In the genomic region with DNA sequence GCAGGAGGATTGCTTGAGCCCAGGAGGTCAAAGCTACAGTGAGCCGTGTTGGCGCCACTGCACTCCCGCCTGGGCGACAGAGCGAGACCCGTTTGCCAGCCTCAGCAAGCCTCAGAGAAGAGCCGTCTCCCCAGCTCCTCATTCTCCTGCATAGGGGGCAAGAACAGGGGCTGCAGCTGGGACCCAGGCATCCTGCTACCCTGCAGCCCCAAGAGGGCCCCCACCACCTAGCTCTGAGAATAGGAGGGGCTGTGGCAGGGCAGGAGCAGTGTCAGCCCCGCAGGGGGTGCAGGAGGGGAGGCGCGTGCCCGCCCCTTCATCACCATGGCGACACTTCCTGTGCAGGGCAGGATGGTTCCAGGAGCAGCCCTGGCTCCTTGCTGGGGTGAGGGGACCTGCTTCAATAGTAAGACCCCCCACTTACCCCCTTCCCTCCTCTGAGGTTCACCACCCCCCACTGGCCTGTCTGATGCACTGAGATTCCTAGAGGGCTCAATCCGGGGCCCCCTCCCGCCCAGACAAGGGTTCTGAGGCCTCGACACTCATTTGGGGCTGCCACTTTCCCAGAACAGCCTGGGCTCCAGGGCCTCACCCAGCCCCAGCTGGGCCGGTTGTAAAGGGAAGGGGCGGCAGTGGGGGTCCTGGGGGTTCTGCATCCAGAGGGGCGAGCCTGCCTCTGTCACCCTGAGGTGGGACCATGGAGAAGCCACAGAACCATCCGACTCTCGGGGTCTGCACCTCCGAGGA, we compare ENCODE assay signal across 2 cellular contexts.
A peak's percentile ranks its signal among the peaks of the same experiment; 100 is the strongest.
TF ChIP-seq lines count a peak whose summit lies in the region.

No MANE protein-coding gene starts in this region.

TF ChIP-seq in IMR-90, 13 proteins besides CTCF, POLR2A, EP300 and RAD21:
- no peak for TF ChIP-seq BHLHE40 (IDR thresholded peaks at IDR 0.05; ENCODE audit: low read depth, low read length)
- no peak for TF ChIP-seq SMC3 (IDR thresholded peaks at IDR 0.05; ENCODE audit: low read depth, low read length)
- no peak for TF ChIP-seq MXI1 (IDR thresholded peaks at IDR 0.05; ENCODE audit: borderline replicate concordance, low read depth, low read length)
- no peak for TF ChIP-seq RCOR1 (IDR thresholded peaks at IDR 0.05; ENCODE audit: insufficient replicate concordance, low read length)
- TF ChIP-seq, protein P1, sequence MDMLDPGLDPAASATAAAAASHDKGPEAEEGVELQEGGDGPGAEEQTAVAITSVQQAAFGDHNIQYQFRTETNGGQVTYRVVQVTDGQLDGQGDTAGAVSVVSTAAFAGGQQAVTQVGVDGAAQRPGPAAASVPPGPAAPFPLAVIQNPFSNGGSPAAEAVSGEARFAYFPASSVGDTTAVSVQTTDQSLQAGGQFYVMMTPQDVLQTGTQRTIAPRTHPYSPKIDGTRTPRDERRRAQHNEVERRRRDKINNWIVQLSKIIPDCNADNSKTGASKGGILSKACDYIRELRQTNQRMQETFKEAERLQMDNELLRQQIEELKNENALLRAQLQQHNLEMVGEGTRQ (IDR thresholded peaks at IDR 0.05; ENCODE audit: low read depth, low read length) = no peak
- no peak for TF ChIP-seq CEBPB (IDR thresholded peaks at IDR 0.05; ENCODE audit: low read depth, low read length)
- no peak for TF ChIP-seq FOS (IDR thresholded peaks at IDR 0.05; ENCODE audit: low read depth, low read length)
- TF ChIP-seq, protein P2, sequence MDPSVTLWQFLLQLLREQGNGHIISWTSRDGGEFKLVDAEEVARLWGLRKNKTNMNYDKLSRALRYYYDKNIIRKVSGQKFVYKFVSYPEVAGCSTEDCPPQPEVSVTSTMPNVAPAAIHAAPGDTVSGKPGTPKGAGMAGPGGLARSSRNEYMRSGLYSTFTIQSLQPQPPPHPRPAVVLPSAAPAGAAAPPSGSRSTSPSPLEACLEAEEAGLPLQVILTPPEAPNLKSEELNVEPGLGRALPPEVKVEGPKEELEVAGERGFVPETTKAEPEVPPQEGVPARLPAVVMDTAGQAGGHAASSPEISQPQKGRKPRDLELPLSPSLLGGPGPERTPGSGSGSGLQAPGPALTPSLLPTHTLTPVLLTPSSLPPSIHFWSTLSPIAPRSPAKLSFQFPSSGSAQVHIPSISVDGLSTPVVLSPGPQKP (IDR thresholded peaks at IDR 0.05; ENCODE audit: borderline replicate concordance, low read depth, low read length) = no peak
- no peak for TF ChIP-seq MAZ (IDR thresholded peaks at IDR 0.05; ENCODE audit: borderline replicate concordance, low read depth, low read length)
TF ChIP-seq in IMR-90: peak in this region for 0.

TF ChIP-seq in H1, 55 proteins besides CTCF, POLR2A, EP300 and RAD21:
- TF ChIP-seq, protein P3, sequence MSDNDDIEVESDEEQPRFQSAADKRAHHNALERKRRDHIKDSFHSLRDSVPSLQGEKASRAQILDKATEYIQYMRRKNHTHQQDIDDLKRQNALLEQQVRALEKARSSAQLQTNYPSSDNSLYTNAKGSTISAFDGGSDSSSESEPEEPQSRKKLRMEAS (IDR thresholded peaks at IDR 0.05) = peak; percentile 40; the same call in 1 of the 2 replicates
- TF ChIP-seq GABPA (IDR thresholded peaks at IDR 0.05; ENCODE audit: borderline replicate concordance, insufficient read depth, low read length) (peak; percentile 25; the same call in 1 of the 2 replicates), RFX5 (IDR thresholded peaks at IDR 0.05; ENCODE audit: borderline replicate concordance, low read depth, low read length) (no peak)
